In genomic region chr2:191374939-191375338, GRCh38 we compare ENCODE assay signal across 27 cellular contexts.
"Had no signal": no experiment of that assay in that cellular context is flagged by ENCODE, and none has a peak within 500 bp of the region (broad histone marks: within the 10 kb centered on the region; RNA-seq: fewer than 3 reads in every experiment).

No MANE protein-coding gene starts in this region.

- H3K9me3 ChIP-seq: left ventricle myocardium inferior, pancreas, prostate gland, transverse colon, upper lobe of left lung, vagina had no signal

- ATAC-seq: naive thymus-derived CD4-positive, alpha-beta T cell; natural killer cell treated with Interleukin-12 subunit alpha and Interleukin-12 subunit beta and Interleukin-15 and Interleukin-18, amount 100 ng/mL, for 72 hours; pancreas; right cardiac atrium; sciatic nerve; stimulated activated memory B cell treated with anti-CD40 and anti-IgM and Interleukin-4, amounts not matched to agents 10 μg/mL and 1 μg/mL and 100 μg/mL, for 72 hours; stimulated activated naive CD8-positive, alpha-beta T cell treated with anti-CD3 and anti-CD28 coated beads, Interleukin-15, amount 100 ng/mL, for 72 hours had no signal

- DNase-seq: hypothalamus; immature natural killer cell; kidney; left ventricle myocardium inferior; mesendoderm; naive thymus-derived CD4-positive, alpha-beta T cell; pancreas; posterior cingulate gyrus; retina; right cardiac atrium; stimulated activated CD4-positive, alpha-beta T cell treated with anti-CD3 and anti-CD28 coated beads, Interleukin-1b, Interleukin-23, amount 100 ng/mL, for 48 hours; stimulated activated CD4-positive, alpha-beta T cell treated with anti-CD3 and anti-CD28 coated beads, Interleukin-2, amount 100 ng/mL, for 48 hours; stimulated activated CD4-positive, alpha-beta T cell treated with anti-CD3 and anti-CD28 coated beads, Interleukin-4, amount 100 ng/mL, for 4 hours; stimulated activated CD8-positive, alpha-beta memory T cell treated with anti-CD3 and anti-CD28 coated beads, Interleukin-4, amount 100 ng/mL, for 48 hours; stimulated activated naive CD4-positive, alpha-beta T cell treated with Interleukin-2 at 50 U/mL for 16 hours; stimulated activated naive CD8-positive, alpha-beta T cell treated with anti-CD3 and anti-CD28 coated beads, Interleukin-15, amount 100 ng/mL, for 72 hours; substantia nigra; transverse colon; upper lobe of left lung had no signal

- FAIRE-seq: islet of Langerhans, kidney, pancreas had no signal

- H3K27me3 ChIP-seq: pancreas, transverse colon, upper lobe of left lung, vagina had no signal

- H3K27ac ChIP-seq: left ventricle myocardium inferior, pancreas, prostate gland, transverse colon, upper lobe of left lung, vagina had no signal

- H3K36me3 ChIP-seq: prostate gland, transverse colon, vagina had no signal

- H3K4me3 ChIP-seq: left ventricle myocardium inferior, lung, pancreas, prostate gland, skin epidermis, transverse colon, upper lobe of left lung, vagina had no signal

- H3K4me1 ChIP-seq: prostate gland had no signal
